ENCODE assay signal across 14 cellular contexts in the genomic region with DNA sequence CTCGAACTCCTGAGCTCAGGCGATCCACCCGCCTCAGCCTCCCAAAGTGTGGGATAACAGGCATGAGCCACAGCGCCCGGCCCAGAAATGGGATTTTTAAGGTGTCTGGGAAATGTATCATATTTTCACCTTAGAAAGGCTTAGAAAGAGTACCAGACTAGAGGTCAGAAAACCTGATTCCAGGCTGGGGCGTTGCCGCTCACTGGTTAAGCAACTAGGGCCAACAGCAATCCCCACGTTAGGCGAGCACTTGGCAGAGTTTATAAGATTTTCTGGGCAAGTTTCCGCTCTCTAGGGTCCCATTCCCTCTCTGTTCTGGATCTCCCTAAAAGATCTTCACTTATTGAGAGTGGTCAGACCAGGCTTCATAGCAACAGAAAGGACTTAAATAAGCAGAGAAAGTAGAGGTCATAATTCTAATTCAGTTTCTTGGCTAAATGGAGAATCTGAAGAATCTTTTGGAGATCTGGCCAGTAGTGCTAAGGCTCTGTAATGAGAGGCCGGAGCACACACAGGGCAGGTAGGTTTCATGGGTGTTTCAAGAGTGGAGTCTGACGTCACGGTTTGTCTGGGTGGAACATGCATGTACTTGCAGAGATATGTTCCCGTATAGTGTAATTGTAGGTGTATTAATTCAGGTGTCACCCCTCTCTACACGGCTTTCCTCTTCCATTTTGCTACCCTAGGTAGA. TPM values are rescaled to one million over a fixed set of nuclear protein-coding genes. Genes with fewer than 3 reads are reported as not detected.
DNase-seq lines count a peak whose midpoint lies in the region; ATAC-seq and TF ChIP-seq lines count a peak whose summit lies in the region.
"Had no signal": no experiment of that assay in that cellular context is flagged by ENCODE, and none has a peak within 500 bp of the region (broad histone marks: within the 10 kb centered on the region; RNA-seq: fewer than 3 reads in every experiment).

No MANE protein-coding gene starts in this region.

- H3K4me1 ChIP-seq in upper lobe of right lung, result peaks cover 48% of the 10 kb centered on the region

- peak overlapping the region; percentile 82 for H3K27ac ChIP-seq in upper lobe of right lung

- no peaks in the 10 kb centered on the region for H3K9me3 ChIP-seq in upper lobe of right lung

- H3K36me3 Mint-ChIP-seq in T-helper 2 cell treated with Interferon-gamma antibody and Interleukin-4, amounts not matched to agents 5 μg/mL and 100 μg/mL, for 36 hours (ENCODE audit: low read depth), result peaks cover 1% of the 10 kb centered on the region
- H3K36me3 Mint-ChIP-seq in nephron (ENCODE audit: low read depth), result peaks cover 4% of the 10 kb centered on the region

- no peak for DNase-seq in T-helper 2 cell treated with Interferon-gamma antibody and Interleukin-4, amounts not matched to agents 5 μg/mL and 100 μg/mL, for 36 hours (ENCODE audit: low spot score)
- DNase-seq in T-helper 2 cell (no peak), epithelial cell of esophagus (ENCODE audit: low read depth) (peak; percentile 99), upper lobe of right lung (no peak), NCI-H146 treated with DMSO at 0.1 percent for 48 hours (lab: John Stamatoyannopoulos, UW; ENCODE audit: unreplicated experiment) (no peak), NCI-H128 (lab: John Stamatoyannopoulos, UW; ENCODE audit: unreplicated experiment) (no peak)
- DNase-seq in activated CD4-positive, alpha-beta T cell treated with anti-CD3 and anti-CD28 coated beads, Interleukin-2, amount 50 U/mL, for 48 hours, result no peak
- DNase-seq: 8988T; activated B cell treated with CpG ODN at 0.5 μM for 24 hours; activated effector memory CD4-positive, alpha-beta T cell treated with Interleukin-2 at 50 U/mL for 16 hours; dorsolateral prefrontal cortex; PC-3 had no signal

- H3K4me1 Mint-ChIP-seq in T-helper 2 cell treated with Interferon-gamma antibody and Interleukin-4, amounts not matched to agents 5 μg/mL and 100 μg/mL, for 36 hours (ENCODE audit: low read depth), result peaks cover 34% of the 10 kb centered on the region
- peaks cover 25% of the 10 kb centered on the region for H3K4me1 Mint-ChIP-seq in nephron

- ATAC-seq in upper lobe of right lung, result no peak
- ATAC-seq: PC-3 had no signal

- intact Hi-C loops in upper lobe of right lung (cut with DNase I), result no loop called here

- H3K27me3 ChIP-seq in upper lobe of right lung, result no peaks in the 10 kb centered on the region
- H3K27me3 ChIP-seq: dorsolateral prefrontal cortex had no signal

- peaks cover 6% of the 10 kb centered on the region for H3K27me3 Mint-ChIP-seq in T-helper 2 cell treated with Interferon-gamma antibody and Interleukin-4, amounts not matched to agents 5 μg/mL and 100 μg/mL, for 36 hours (ENCODE audit: low read depth)
- H3K27me3 Mint-ChIP-seq in nephron (ENCODE audit: low read depth), result peaks cover 10% of the 10 kb centered on the region

- H3K9me3 Mint-ChIP-seq in T-helper 2 cell treated with Interferon-gamma antibody and Interleukin-4, amounts not matched to agents 5 μg/mL and 100 μg/mL, for 36 hours, result no peaks in the 10 kb centered on the region
- H3K9me3 Mint-ChIP-seq in nephron, result no peaks in the 10 kb centered on the region
- H3K9me3 Mint-ChIP-seq: activated B cell treated with CpG ODN at 0.5 μM for 24 hours had no signal

- TF ChIP-seq CTCF in epithelial cell of esophagus (IDR thresholded peaks at IDR 0.05; ENCODE audit: insufficient read depth, low read depth, low read length, missing control alignments) (no peak), nephron (IDR thresholded peaks at IDR 0.05; ENCODE audit: unreplicated experiment in 3 of 3) (no peak), upper lobe of right lung (IDR thresholded peaks at IDR 0.05) (no peak)

- peak overlapping the region; percentile 83 for H3K27ac Mint-ChIP-seq in T-helper 2 cell treated with Interferon-gamma antibody and Interleukin-4, amounts not matched to agents 5 μg/mL and 100 μg/mL, for 36 hours
- peak overlapping the region; percentile 24 to 63 (median 50) for H3K27ac Mint-ChIP-seq in nephron

- no peak overlapping the region for H3K4me3 ChIP-seq in epithelial cell of esophagus (ENCODE audit: low read length)
- no peak overlapping the region for H3K4me3 ChIP-seq in upper lobe of right lung
- H3K4me3 ChIP-seq: dorsolateral prefrontal cortex, K562 had no signal

- peak overlapping the region; percentile 50 for H3K4me3 Mint-ChIP-seq in T-helper 2 cell treated with Interferon-gamma antibody and Interleukin-4, amounts not matched to agents 5 μg/mL and 100 μg/mL, for 36 hours
- H3K4me3 Mint-ChIP-seq in nephron, result peak overlapping the region in 2 of 3 experiments; percentile 0 to 5
- H3K4me3 Mint-ChIP-seq: activated B cell treated with CpG ODN at 0.5 μM for 24 hours had no signal

- no peaks in the 10 kb centered on the region for H3K36me3 ChIP-seq in upper lobe of right lung

RNA-seq across cellular contexts. Expression of a gene that starts 4.2 kb away (rescaled TPM):
- total RNA-seq in upper lobe of right lung, result 68.9 TPM
